In genomic region chr1:40257688-40258444, GRCh38 we compare ENCODE assay signal across 8 cellular contexts. TPM values are rescaled to one million over a fixed set of nuclear protein-coding genes. Genes with fewer than 3 reads are reported as not detected.
DNase-seq lines count a peak whose midpoint lies in the region; TF ChIP-seq lines count a peak whose summit lies in the region.

ZMPSTE24 (plus strand) TSS chr1:40258236; CDS start chr1:40258272, 36 bp downstream.

- peak; percentile 97 for DNase-seq in GDM1 (lab: John Stamatoyannopoulos, UW)
- peak; percentile 96 for DNase-seq in MV-4-11 (lab: John Stamatoyannopoulos, UW)
- peak; percentile 95 for DNase-seq in SK-MEL-5 (ENCODE audit: low read depth, low spot score)
- peak; percentile 97 for DNase-seq in activated naive CD4-positive, alpha-beta T cell treated with Interleukin-2 at 50 U/mL for 16 hours
- peak; percentile 95 for DNase-seq in foreskin melanocyte

- H3K27me3 ChIP-seq in neuron (ENCODE audit: insufficient read depth, low read length): no peaks in the 10 kb centered on the region
- H3K27me3 ChIP-seq in subcutaneous abdominal adipose tissue (ENCODE audit: control insufficient read depth in 5 of 5, insufficient read depth in 4 of 5, low read length in 5 of 5): no peaks in the 10 kb centered on the region

- H3K27ac ChIP-seq in HEK293 (ENCODE audit: extremely low read depth, low read depth, low read length) (peak within 1 kb of the TSS; percentile 85), subcutaneous abdominal adipose tissue (ENCODE audit: low read depth, low read length) (peak within 1 kb of the TSS; percentile 99)

- POLR2A ChIA-PET in HEK293 (lab: Yijun Ruan, JAX): interaction anchor here (0.6 to 1.8 kb wide), 17 partner anchors 9 to 443 kb away, joined by 3 to 13 read pairs (median 4); partner anchors contain the start of genes CAP1, RLF and TMCO2

- H3K36me3 ChIP-seq in HEK293 (ENCODE audit: control insufficient read depth in 2 of 2, insufficient read depth in 1 of 2, low read length in 2 of 2) (peaks cover 18 to 35% of the 10 kb centered on the region in 2 experiments), neuron (ENCODE audit: insufficient read depth, low read length) (peaks cover 29% of the 10 kb centered on the region), subcutaneous abdominal adipose tissue (ENCODE audit: control insufficient read depth in 5 of 5, insufficient read depth in 5 of 5, low read length in 5 of 5) (peaks cover 16 to 28% (median 21%) of the 10 kb centered on the region in 5 donors)

- peak within 1 kb of the TSS; percentile 98 to 100 (median 99) for H3K9ac ChIP-seq in subcutaneous abdominal adipose tissue (ENCODE audit: low read length in 5 of 5)

- TF ChIP-seq CTCF in HEK293 (tag by site-specific recombination; IDR thresholded peaks at IDR 0.05): peak; percentile 67

- H3K4me1 ChIP-seq in HEK293 (ENCODE audit: control insufficient read depth, insufficient read depth, low read length): no peaks in the 10 kb centered on the region
- peaks cover 17% of the 10 kb centered on the region for H3K4me1 ChIP-seq in neuron (ENCODE audit: insufficient read depth, low read length)
- H3K4me1 ChIP-seq in subcutaneous abdominal adipose tissue (ENCODE audit: control insufficient read depth in 5 of 5, insufficient read depth in 5 of 5, low read length in 5 of 5): peaks cover 0 to 37% (median 29%) of the 10 kb centered on the region in 5 donors

- in situ Hi-C loops in SK-MEL-5 (cut with HindIII; ENCODE audit: low pct_unique_long_range_greater_than_20kb, low sequenced_read_pairs): no loop called here

- H3K9me3 ChIP-seq in HEK293 (ENCODE audit: control insufficient read depth, insufficient read depth, low read depth, low read length) (no peaks in the 10 kb centered on the region), neuron (ENCODE audit: low read length) (no peaks in the 10 kb centered on the region), subcutaneous abdominal adipose tissue (ENCODE audit: control insufficient read depth in 5 of 5, low read length in 5 of 5) (no peaks in the 10 kb centered on the region)

- H3K4me3 ChIP-seq in HEK293 (ENCODE audit: low read depth, low read length) (peak within 1 kb of the TSS; percentile 89), neuron (ENCODE audit: low read length) (peak within 1 kb of the TSS; percentile 86), subcutaneous abdominal adipose tissue (ENCODE audit: low read depth in 1 of 5, low read length in 5 of 5) (peak within 1 kb of the TSS; percentile 92 to 99 (median 99))

- H2AFZ ChIP-seq in neuron (ENCODE audit: low read depth, low read length): peak within 1 kb of the TSS; percentile 88

- CTCF ChIA-PET in HEK293 (lab: Yijun Ruan, JAX): interaction anchor here (0.8 to 1.6 kb wide), 3 partner anchors 81 to 106 kb away, joined by 4 to 5 read pairs (median 5); no protein-coding TSS in a partner anchor

TF ChIP-seq in HEK293, 187 proteins besides CTCF, POLR2A, EP300 and RAD21 (continues in another document):
- TF ChIP-seq ZNF184 (tag by site-specific recombination; IDR thresholded peaks at IDR 0.05): no peak; the same call in none of the 2 replicates
- no peak for TF ChIP-seq ZNF157 (tag by site-specific recombination; IDR thresholded peaks at IDR 0.05)
- peak; percentile 82 for TF ChIP-seq ZBTB6 (tag by site-specific recombination; IDR thresholded peaks at IDR 0.05)
- peak; percentile 33; the same call in 1 of the 2 replicates for TF ChIP-seq ZNF707 (tag by site-specific recombination; IDR thresholded peaks at IDR 0.05)
- TF ChIP-seq ZNF488 (tag by site-specific recombination; IDR thresholded peaks at IDR 0.05): no peak
- peak; percentile 7; the same call in 1 of the 2 replicates for TF ChIP-seq ZNF266 (tag by site-specific recombination; IDR thresholded peaks at IDR 0.05; ENCODE audit: low read depth)
- peak; percentile 81; the same call in 1 of the 2 replicates for TF ChIP-seq ZNF701 (tag by site-specific recombination; IDR thresholded peaks at IDR 0.05)
- TF ChIP-seq ZFHX2 (tag by site-specific recombination; conservative IDR thresholded peaks at IDR 0.05): peak; percentile 91
- TF ChIP-seq ZNF473 (tag by site-specific recombination; IDR thresholded peaks at IDR 0.05): no peak
- no peak for TF ChIP-seq ZNF354C (tag by site-specific recombination; IDR thresholded peaks at IDR 0.05; ENCODE audit: borderline replicate concordance, low read depth)
- no peak for TF ChIP-seq ZNF404 (tag by site-specific recombination; IDR thresholded peaks at IDR 0.05)
- TF ChIP-seq ZNF350 (tag by site-specific recombination; IDR thresholded peaks at IDR 0.05): no peak
- TF ChIP-seq ZSCAN18 (tag by site-specific recombination; IDR thresholded peaks at IDR 0.05): peak; percentile 94; the same call in 1 of the 2 replicates
- peak; percentile 59 for TF ChIP-seq ZNF398 (tag by site-specific recombination; IDR thresholded peaks at IDR 0.05)
- TF ChIP-seq ZNF600 (tag by site-specific recombination; IDR thresholded peaks at IDR 0.05): peak; percentile 99
- no peak for TF ChIP-seq PRDM6 (tag by site-specific recombination; IDR thresholded peaks at IDR 0.05)
- TF ChIP-seq ZNF776 (tag by site-specific recombination; IDR thresholded peaks at IDR 0.05; ENCODE audit: borderline replicate concordance): no peak
- TF ChIP-seq ZSCAN30 (tag by site-specific recombination; IDR thresholded peaks at IDR 0.05): peak; percentile 98
- peak; percentile 100 for TF ChIP-seq SP3 (tag by site-specific recombination; IDR thresholded peaks at IDR 0.05)

RNA-seq across cellular contexts. Expression of gene ZMPSTE24, which starts in this region (rescaled TPM):
- 56.5 and 57.9 TPM in 2 replicates for total RNA-seq in SK-MEL-5 (2014; rRNA removed; shearing (Covaris generic))
- polyA plus RNA-seq in SK-MEL-5 (2015; cell fraction: cytosol; rRNA removed): 43.4 and 48.0 TPM in 2 replicates
- 18.4 and 20.6 TPM in 2 replicates for polyA plus RNA-seq in SK-MEL-5 (2015; cell fraction: nucleus; rRNA removed)

Comparison
In these comparisons a context has a peak if more than half of its experiments do, and no peak if none do; other contexts are left out.
1. Peak in every context shown above with its lines: DNase-seq, H3K4me3 ChIP-seq and H3K27ac ChIP-seq.